17 cellular contexts compared by ENCODE assay signal in genomic region chr3:197015790-197016705, GRCh38.
"Had no signal": no experiment of that assay in that cellular context is flagged by ENCODE, and none has a peak within 500 bp of the region (broad histone marks: within the 10 kb centered on the region; RNA-seq: fewer than 3 reads in every experiment).

No MANE protein-coding gene starts in this region.

- H3K27ac ChIP-seq: right atrium auricular region, thoracic aorta had no signal

- DNase-seq: activated CD4-positive, alpha-beta T cell treated with anti-CD3 and anti-CD28 coated beads for 48 hours; activated naive CD4-positive, alpha-beta T cell treated with anti-CD3 and anti-CD28 coated beads, Interleukin-2, amount 50 U/mL, for 16 hours; activated T-cell treated with anti-CD3 and anti-CD28 coated beads for 4 hours; amygdala; cerebellar nuclear complex; dermis blood vessel endothelial cell; left ventricle myocardium superior; stimulated activated CD4-positive, alpha-beta T cell treated with anti-CD3 and anti-CD28 coated beads, Interleukin-1b, Interleukin-23, amount 100 ng/mL, for 48 hours; T-cell had no signal

- H3K9me3 ChIP-seq: right atrium auricular region, thoracic aorta had no signal

- H3K4me1 ChIP-seq: right atrium auricular region had no signal

- ATAC-seq: left ventricle myocardium superior, T-cell, WTC11 had no signal

- H3K27ac Mint-ChIP-seq: activated T-helper 2 cell treated with anti-CD3 and anti-CD28 coated beads, Interferon-gamma antibody, Interleukin-2, Interleukin-4, amounts not matched to agents 10 μg/mL and 5 μg/mL and 100 μg/mL, durations not matched to agents 14 hours and 24 hours and 36 hours; brain; stimulated activated naive CD8-positive, alpha-beta T cell treated with anti-CD3 and anti-CD28 coated beads, Interleukin-15, Interleukin-2, amounts not matched to agents 100 ng/mL and 50 ng/mL, for 24 hours; WTC11 had no signal

- H3K36me3 ChIP-seq: right atrium auricular region, thoracic aorta had no signal

- H3K27me3 ChIP-seq: right atrium auricular region had no signal

- H3K36me3 Mint-ChIP-seq: brain, T-cell, WTC11 had no signal

- H3K27me3 Mint-ChIP-seq: stimulated activated naive CD8-positive, alpha-beta T cell treated with anti-CD3 and anti-CD28 coated beads, Interleukin-15, Interleukin-2, amounts not matched to agents 100 ng/mL and 50 ng/mL, for 24 hours; T-cell had no signal

- H3K4me3 Mint-ChIP-seq: brain; stimulated activated naive CD8-positive, alpha-beta T cell treated with anti-CD3 and anti-CD28 coated beads, Interleukin-15, Interleukin-2, amounts not matched to agents 100 ng/mL and 50 ng/mL, for 24 hours; T-cell; WTC11 had no signal

- H3K4me1 Mint-ChIP-seq: T-cell had no signal

- H3K9me3 Mint-ChIP-seq: activated T-helper 2 cell treated with anti-CD3 and anti-CD28 coated beads, Interferon-gamma antibody, Interleukin-2, Interleukin-4, amounts not matched to agents 10 μg/mL and 5 μg/mL and 100 μg/mL, durations not matched to agents 14 hours and 24 hours and 36 hours; stimulated activated naive CD8-positive, alpha-beta T cell treated with anti-CD3 and anti-CD28 coated beads, Interleukin-15, Interleukin-2, amounts not matched to agents 100 ng/mL and 50 ng/mL, for 24 hours; T-cell; WTC11 had no signal

- FAIRE-seq: kidney, urothelium cell line had no signal

- H3K4me3 ChIP-seq: right atrium auricular region, thoracic aorta had no signal
